Comparison of ENCODE assay signal across 1 cellular context in genomic region chr5:146081685-146082084, GRCh38.
TF ChIP-seq lines count a peak whose summit lies in the region.

No MANE protein-coding gene starts in this region.

TF ChIP-seq in K562, 482 proteins besides CTCF, POLR2A, EP300 and RAD21 (continued from another document):
- TF ChIP-seq RERE (CRISPR knock-in tag; IDR thresholded peaks at IDR 0.05; ENCODE audit: borderline replicate concordance) (no peak), EZH2 (IDR thresholded peaks at IDR 0.05; ENCODE audit: borderline replicate concordance, low read depth, low read length) (no peak), MCM5 (IDR thresholded peaks at IDR 0.05; ENCODE audit: low read depth) (no peak), POLR2AphosphoS2 (IDR thresholded peaks at IDR 0.05; ENCODE audit: low read length) (no peak), NFYB (IDR thresholded peaks at IDR 0.05; ENCODE audit: extremely low read depth, insufficient read length) (no peak), ZNF707 (CRISPR knock-in tag; conservative IDR thresholded peaks at IDR 0.05) (no peak), PPARD (CRISPR knock-in tag; IDR thresholded peaks at IDR 0.05) (no peak), CSDE1 (IDR thresholded peaks at IDR 0.05) (no peak), GATAD2B (IDR thresholded peaks at IDR 0.05; ENCODE audit: borderline replicate concordance) (no peak), TOE1 (IDR thresholded peaks at IDR 0.05; ENCODE audit: borderline replicate concordance) (no peak), TOE1 (CRISPR knock-in tag; IDR thresholded peaks at IDR 0.05; ENCODE audit: borderline replicate concordance, low read depth) (no peak), KAT7 (CRISPR knock-in tag; IDR thresholded peaks at IDR 0.05; ENCODE audit: borderline replicate concordance) (no peak), ZNF212 (CRISPR knock-in tag; IDR thresholded peaks at IDR 0.05) (no peak)
- TF ChIP-seq, protein P1, sequence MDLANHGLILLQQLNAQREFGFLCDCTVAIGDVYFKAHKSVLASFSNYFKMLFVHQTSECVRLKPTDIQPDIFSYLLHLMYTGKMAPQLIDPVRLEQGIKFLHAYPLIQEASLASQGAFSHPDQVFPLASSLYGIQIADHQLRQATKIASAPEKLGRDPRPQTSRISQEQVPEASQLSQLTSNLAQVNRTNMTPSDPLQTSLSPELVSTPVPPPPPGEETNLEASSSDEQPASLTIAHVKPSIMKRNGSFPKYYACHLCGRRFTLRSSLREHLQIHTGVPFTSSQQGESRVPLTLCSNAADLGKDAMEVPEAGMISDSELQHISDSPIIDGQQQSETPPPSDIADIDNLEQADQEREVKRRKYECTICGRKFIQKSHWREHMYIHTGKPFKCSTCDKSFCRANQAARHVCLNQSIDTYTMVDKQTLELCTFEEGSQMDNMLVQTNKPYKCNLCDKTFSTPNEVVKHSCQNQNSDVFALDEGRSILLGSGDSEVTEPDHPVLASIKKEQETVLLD (IDR thresholded peaks at IDR 0.05), result no peak
